ENCODE assay signal across 1 cellular context in genomic region chr11:23284626-23285025, GRCh38.
TF ChIP-seq lines count a peak whose summit lies in the region.

No MANE protein-coding gene starts in this region.

TF ChIP-seq in IMR-90, 13 proteins besides CTCF, POLR2A, EP300 and RAD21:
- TF ChIP-seq RCOR1 (IDR thresholded peaks at IDR 0.05; ENCODE audit: insufficient replicate concordance, low read length) (no peak), MAFK (IDR thresholded peaks at IDR 0.05; ENCODE audit: low read depth, low read length) (no peak), RFX5 (IDR thresholded peaks at IDR 0.05; ENCODE audit: low read depth, low read length) (no peak), CEBPB (IDR thresholded peaks at IDR 0.05; ENCODE audit: low read depth, low read length) (no peak; the same call in 1 of the 2 replicates), CHD1 (IDR thresholded peaks at IDR 0.05; ENCODE audit: low read depth, low read length) (no peak), SMC3 (IDR thresholded peaks at IDR 0.05; ENCODE audit: low read depth, low read length) (no peak), FOS (IDR thresholded peaks at IDR 0.05; ENCODE audit: low read depth, low read length) (no peak), MAZ (IDR thresholded peaks at IDR 0.05; ENCODE audit: borderline replicate concordance, low read depth, low read length) (no peak), NFE2L2 (IDR thresholded peaks at IDR 0.05; ENCODE audit: low read depth, low read length) (no peak), ELK1 (IDR thresholded peaks at IDR 0.05; ENCODE audit: borderline replicate concordance, low read depth, low read length) (no peak), MXI1 (IDR thresholded peaks at IDR 0.05; ENCODE audit: borderline replicate concordance, low read depth, low read length) (no peak), BHLHE40 (IDR thresholded peaks at IDR 0.05; ENCODE audit: low read depth, low read length) (no peak)
- TF ChIP-seq, protein P1, sequence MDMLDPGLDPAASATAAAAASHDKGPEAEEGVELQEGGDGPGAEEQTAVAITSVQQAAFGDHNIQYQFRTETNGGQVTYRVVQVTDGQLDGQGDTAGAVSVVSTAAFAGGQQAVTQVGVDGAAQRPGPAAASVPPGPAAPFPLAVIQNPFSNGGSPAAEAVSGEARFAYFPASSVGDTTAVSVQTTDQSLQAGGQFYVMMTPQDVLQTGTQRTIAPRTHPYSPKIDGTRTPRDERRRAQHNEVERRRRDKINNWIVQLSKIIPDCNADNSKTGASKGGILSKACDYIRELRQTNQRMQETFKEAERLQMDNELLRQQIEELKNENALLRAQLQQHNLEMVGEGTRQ (IDR thresholded peaks at IDR 0.05; ENCODE audit: low read depth, low read length), result no peak
